8 cellular contexts compared by ENCODE assay signal in the genomic region with DNA sequence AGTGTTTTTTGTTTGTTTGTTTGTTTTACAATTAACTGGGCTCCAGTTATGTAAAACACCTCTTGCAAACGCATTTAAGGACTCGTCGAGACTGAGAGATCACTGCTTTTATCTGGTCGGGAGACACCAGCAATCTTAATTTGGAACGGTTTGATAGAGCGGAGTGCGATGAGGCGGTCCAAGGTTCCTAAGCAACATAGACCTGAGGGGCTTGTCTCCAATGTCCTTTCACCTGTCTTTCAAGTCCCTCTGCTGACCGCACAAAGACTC. TPM values are rescaled to one million over a fixed set of nuclear protein-coding genes. Genes with fewer than 3 reads are reported as not detected.
A peak's percentile ranks its signal among the peaks of the same experiment; 100 is the strongest.
DNase-seq lines count a peak whose midpoint lies in the region; ATAC-seq and TF ChIP-seq lines count a peak whose summit lies in the region.

No MANE protein-coding gene starts in this region.

- H3K36me3 Mint-ChIP-seq in MCF 10A (ENCODE audit: insufficient read depth, unreplicated experiment): peaks cover 28% of the 10 kb centered on the region

- POLR2A ChIA-PET in MCF 10A (lab: Yijun Ruan, JAX): interaction anchor here (0.6 to 10.1 kb wide), 40 partner anchors 8 to 443 kb away, joined by 3 to 272 read pairs (median 4); a partner anchor contains a TSS

- H3K4me3 ChIP-seq in AG09309 (ENCODE audit: control insufficient read depth, low read depth, low read length) (peak overlapping the region; percentile 81), HFF-Myc (replicated peaks; ENCODE audit: low read depth, low read length) (peak overlapping the region; percentile 79), mucosa of stomach (ENCODE audit: low read length) (peak overlapping the region; percentile 95)

- peaks cover 17% of the 10 kb centered on the region for H3K4me1 ChIP-seq in mucosa of stomach (ENCODE audit: control insufficient read depth, insufficient read depth, low read length)

- no peak for ATAC-seq in HG03342 (IDR thresholded peaks at IDR 0.05; ENCODE audit: unreplicated experiment)

- H3K9me3 Mint-ChIP-seq in MCF 10A (ENCODE audit: unreplicated experiment): no peaks in the 10 kb centered on the region

- peak overlapping the region; percentile 96 for H3K4me3 Mint-ChIP-seq in MCF 10A (ENCODE audit: unreplicated experiment)

- H3K27me3 ChIP-seq in mucosa of stomach (ENCODE audit: control insufficient read depth, insufficient read depth, low read length): no peaks in the 10 kb centered on the region

- H3K27me3 Mint-ChIP-seq in MCF 10A (ENCODE audit: insufficient read depth, unreplicated experiment): no peaks in the 10 kb centered on the region

- H3K27ac Mint-ChIP-seq in MCF 10A (ENCODE audit: low read depth, unreplicated experiment): peak overlapping the region; percentile 97

- peaks cover 17% of the 10 kb centered on the region for H3K4me1 Mint-ChIP-seq in MCF 10A (ENCODE audit: insufficient read depth, unreplicated experiment)

- intact Hi-C loops in MCF 10A (cut with micrococcal nuclease): loop anchor here (5.0 kb wide), 1 partner anchor 98 kb away; no protein-coding TSS in a partner anchor

- TSS peak; percentile 95 for BruUV-seq in MCF 10A (replicated peaks; lab: Mats Ljungman, UMichigan)

- no peak for TF ChIP-seq CTCF in AG09309 (IDR thresholded peaks at IDR 0.05; ENCODE audit: control insufficient read depth, insufficient read depth, low read depth, low read length, missing control alignments)
- TF ChIP-seq CTCF in HFF-Myc (IDR thresholded peaks at IDR 0.05; ENCODE audit: low read depth, low read length, missing control alignments): no peak
- TF ChIP-seq CTCF in MCF 10A (IDR thresholded peaks at IDR 0.05; ENCODE audit: unreplicated experiment): no peak

- no peaks in the 10 kb centered on the region for H3K36me3 ChIP-seq in mucosa of stomach (ENCODE audit: control insufficient read depth, insufficient read depth, low read length)

- DNase-seq in AG09309 (ENCODE audit: low read depth) (no peak), HFF-Myc (ENCODE audit: extremely low read depth, low read depth) (no peak), MCF 10A (ENCODE audit: unreplicated experiment) (no peak), HuH-7.5 (ENCODE audit: low spot score) (no peak), DMS53 treated with DMSO at 0.1 percent for 48 hours (lab: John Stamatoyannopoulos, UW; ENCODE audit: unreplicated experiment) (no peak)
- DNase-seq in stimulated activated CD4-positive, alpha-beta T cell treated with anti-CD3 and anti-CD28 coated beads, Interleukin-4, amount 100 ng/mL, for 4 hours: no peak

- CTCF ChIA-PET in MCF 10A (lab: Yijun Ruan, JAX): interaction anchor here (0.6 to 1.6 kb wide), 10 partner anchors 9 to 451 kb away, joined by 3 to 6 read pairs (median 4); no protein-coding TSS in a partner anchor

- no peaks in the 10 kb centered on the region for H3K9me3 ChIP-seq in mucosa of stomach (ENCODE audit: control insufficient read depth, low read length)

- peak overlapping the region; percentile 98 for H3K9ac ChIP-seq in mucosa of stomach (ENCODE audit: low read length)

RNA-seq across cellular contexts. Expression of a gene that starts 0.7 kb away (rescaled TPM):
- 43.8 and 51.0 TPM in 2 replicates for total RNA-seq in MCF 10A (2022)

RNA-seq across cellular contexts. Expression of a gene that starts 1.4 kb away (rescaled TPM):
- total RNA-seq in MCF 10A (2022): 0.17 TPM in 1 of 2 replicates, not detected in the other

RNA-seq across cellular contexts. Expression of a gene that starts 56.5 kb away (rescaled TPM):
- not detected in 2 replicates for total RNA-seq in MCF 10A (2022)
